In genomic region chr16:30005341-30006094, GRCh38 we compare ENCODE assay signal across 8 cellular contexts. TPM values are rescaled to one million over a fixed set of nuclear protein-coding genes. Genes with fewer than 3 reads are reported as not detected.
DNase-seq lines count a peak whose midpoint lies in the region; ATAC-seq and TF ChIP-seq lines count a peak whose summit lies in the region.

No MANE protein-coding gene starts in this region.

- no peaks in the 10 kb centered on the region for H3K79me2 ChIP-seq in osteoblast (ENCODE audit: insufficient read depth, low read length)

- H4K20me1 ChIP-seq in osteoblast (ENCODE audit: insufficient read depth, low read length) = no peaks in the 10 kb centered on the region

- H2AFZ ChIP-seq in osteoblast (ENCODE audit: low read length) = no peak overlapping the region

- H3K4me3 ChIP-seq in fibroblast of mammary gland (ENCODE audit: control insufficient read depth, low read depth, low read length) = no peak overlapping the region
- no peak overlapping the region for H3K4me3 ChIP-seq in osteoblast (ENCODE audit: insufficient read depth, low read length)

- peak; percentile 17 for DNase-seq in NCI-H748 (lab: John Stamatoyannopoulos, UW; ENCODE audit: unreplicated experiment)
- no peak for DNase-seq in NCI-H748 treated with DMSO at 0.1 percent for 48 hours (lab: John Stamatoyannopoulos, UW)
- DNase-seq in activated CD4-positive, alpha-beta T cell treated with anti-CD3 and anti-CD28 coated beads for 48 hours = peak; percentile 55
- peak; percentile 48 for DNase-seq in fibroblast of mammary gland (ENCODE audit: low read depth)
- DNase-seq in osteoblast (ENCODE audit: insufficient read length, low spot score, missing footprints) = peak; percentile 98

- H3K27me3 ChIP-seq in osteoblast (ENCODE audit: insufficient read depth, low read length) = peaks cover 17% of the 10 kb centered on the region

- H3K36me3 ChIP-seq in osteoblast (ENCODE audit: insufficient read depth, low read length) = peaks cover 7% of the 10 kb centered on the region

- H3K4me1 ChIP-seq in osteoblast (ENCODE audit: insufficient read depth, low read length) = no peaks in the 10 kb centered on the region

- peak overlapping the region; percentile 45 for H3K4me2 ChIP-seq in osteoblast (ENCODE audit: insufficient read depth, low read length)

- TF ChIP-seq CTCF in LNCAP (IDR thresholded peaks at IDR 0.05) = peak; percentile 82
- TF ChIP-seq CTCF in fibroblast of mammary gland (conservative IDR thresholded peaks at IDR 0.05; ENCODE audit: control insufficient read depth, insufficient read depth, low read depth, low read length) = peak; percentile 80
- peak; percentile 82 for TF ChIP-seq CTCF in osteoblast (IDR thresholded peaks at IDR 0.05; ENCODE audit: extremely low read depth, low read depth, low read length)

- no peak for ATAC-seq in GM18868 (IDR thresholded peaks at IDR 0.05; ENCODE audit: unreplicated experiment)
- ATAC-seq in GM18907 (IDR thresholded peaks at IDR 0.05; ENCODE audit: unreplicated experiment) = no peak

- H3K27ac ChIP-seq in osteoblast (ENCODE audit: low read depth, low read length) = no peak overlapping the region

- no peaks in the 10 kb centered on the region for H3K9me3 ChIP-seq in osteoblast (ENCODE audit: low read depth, low read length)

RNA-seq across cellular contexts. Expression of gene DOC2A, which starts 5.3 kb away (rescaled TPM):
- total RNA-seq in osteoblast = not detected in 2 replicates

RNA-seq across cellular contexts. Expression of gene INO80E, which starts 9.5 kb away (rescaled TPM):
- total RNA-seq in osteoblast = 14.5 and 16.8 TPM in 2 replicates

RNA-seq across cellular contexts. Expression of gene HIRIP3, which starts 10.1 kb away (rescaled TPM):
- total RNA-seq in osteoblast = 3.5 and 5.8 TPM in 2 replicates

RNA-seq across cellular contexts. Expression of gene C16orf92, which starts 17.5 kb away (rescaled TPM):
- total RNA-seq in osteoblast = not detected in 2 replicates

RNA-seq across cellular contexts. Expression of gene TLCD3B, which starts 25.6 kb away (rescaled TPM):
- 0.36 TPM in 1 of 2 replicates, not detected in the other for total RNA-seq in osteoblast
